In genomic region chr10:120975072-120975910, GRCh38 we compare ENCODE assay signal across 36 cellular contexts.
"Had no signal": no experiment of that assay in that cellular context is flagged by ENCODE, and none has a peak within 500 bp of the region (broad histone marks: within the 10 kb centered on the region; RNA-seq: fewer than 3 reads in every experiment).

No MANE protein-coding gene starts in this region.

- H3K4me1 Mint-ChIP-seq: activated B cell treated with CpG ODN at 0.5 μM for 24 hours; activated CD4-positive, alpha-beta T cell treated with anti-CD3 and anti-CD28 coated beads, Interleukin-2, amount 10 ng/mL, durations not matched to agents 24 days and 14 days; activated T-helper 17 cell treated with anti-CD3 and anti-CD28 coated beads, Interleukin-2, amount 50 U/mL, for 72 hours had no signal

- H3K4me1 ChIP-seq: breast epithelium had no signal

- DNase-seq: activated B cell treated with CpG ODN at 0.5 μM for 24 hours; activated CD4-positive, alpha-beta memory T cell treated with anti-CD3 and anti-CD28 coated beads for 36 hours; activated CD4-positive, alpha-beta T cell treated with anti-CD3 and anti-CD28 coated beads for 4 hours; activated CD4-positive, alpha-beta T cell treated with anti-CD3 and anti-CD28 coated beads, Interleukin-2, amount 10 ng/mL, durations not matched to agents 24 days and 14 days; activated CD4-positive, alpha-beta T cell treated with anti-CD3 and anti-CD28 coated beads, Interleukin-2, amount 50 U/mL, for 1 hour; activated CD4-positive, alpha-beta T cell treated with anti-CD3 and anti-CD28 coated beads, Interleukin-2, amount 50 U/mL, for 4 hours; activated CD4-positive, CD25-positive, alpha-beta regulatory T cell treated with anti-CD3 and anti-CD28 coated beads, Interleukin-2, amount 50 U/mL, for 72 hours; activated CD8-positive, alpha-beta memory T cell treated with anti-CD3 and anti-CD28 coated beads, Interleukin-2, amount 50 U/mL, for 4 hours; activated CD8-positive, alpha-beta T cell treated with anti-CD3 and anti-CD28 coated beads for 36 hours; activated effector memory CD4-positive, alpha-beta T cell treated with anti-CD3 and anti-CD28 coated beads, Interleukin-2, amount 50 U/mL, for 16 hours; activated gamma-delta T cell treated with Interleukin-2 at 50 U/mL for 16 hours; activated naive CD4-positive, alpha-beta T cell; activated naive CD4-positive, alpha-beta T cell treated with anti-CD3 and anti-CD28 coated beads for 36 hours; activated naive CD4-positive, alpha-beta T cell treated with anti-CD3 and anti-CD28 coated beads, Interleukin-2, amount 50 U/mL, for 16 hours; activated naive CD8-positive, alpha-beta T cell treated with anti-CD3 and anti-CD28 coated beads for 36 hours; activated T-cell treated with anti-CD3 and anti-CD28 coated beads for 4 hours; activated T-cell treated with anti-CD3 and anti-CD28 coated beads, Interleukin-2, amount 50 U/mL, for 1 hour; activated T-cell treated with anti-CD3 and anti-CD28 coated beads, Interleukin-2, amount 50 U/mL, for 4 hours; activated T-cell treated with anti-CD3 and anti-CD28 coated beads, Interleukin-2, amount 50 U/mL, for 72 hours; amniotic stem cell; aorta; body of pancreas; brain microvascular endothelial cell; caudate nucleus; cerebellar nuclear complex; T-helper 1 cell; T-helper 2 cell; T-helper 9 cell had no signal

- H3K36me3 ChIP-seq: brain microvascular endothelial cell, breast epithelium had no signal

- H3K9me3 ChIP-seq: body of pancreas had no signal

- H3K36me3 Mint-ChIP-seq: activated CD4-positive, alpha-beta memory T cell treated with anti-CD3 and anti-CD28 coated beads for 36 hours; activated naive CD8-positive, alpha-beta T cell treated with anti-CD3 and anti-CD28 coated beads for 36 hours had no signal

- H3K27ac ChIP-seq: body of pancreas, brain microvascular endothelial cell, breast epithelium, VCaP had no signal

- H3K9me3 Mint-ChIP-seq: activated B cell treated with CpG ODN at 0.5 μM for 24 hours; activated CD4-positive, alpha-beta memory T cell treated with anti-CD3 and anti-CD28 coated beads for 36 hours; activated CD4-positive, alpha-beta T cell treated with anti-CD3 and anti-CD28 coated beads, Interleukin-2, amount 10 ng/mL, durations not matched to agents 24 days and 14 days; activated T-cell treated with anti-CD3 and anti-CD28 coated beads, Interleukin-2, amount 50 U/mL, for 4 hours; activated T-helper 1 cell treated with anti-CD3 and anti-CD28 coated beads, Interleukin-12 subunit alpha, Interleukin-12 subunit beta, Interleukin-2, Interleukin-4 antibody, amounts not matched to agents 30 ng/mL and 10 ng/mL and 1 ng/mL, durations not matched to agents 14 hours and 24 hours and 36 hours; central memory CD8-positive, alpha-beta T cell; T-helper 2 cell treated with Interferon-gamma antibody and Interleukin-4, amounts not matched to agents 5 μg/mL and 100 μg/mL, for 36 hours had no signal

- H3K4me3 ChIP-seq: body of pancreas, breast epithelium had no signal

- H3K4me3 Mint-ChIP-seq: activated B cell treated with CpG ODN at 0.5 μM for 24 hours; activated CD4-positive, alpha-beta memory T cell treated with anti-CD3 and anti-CD28 coated beads for 36 hours; activated CD4-positive, alpha-beta T cell treated with anti-CD3 and anti-CD28 coated beads, Interleukin-2, amount 10 ng/mL, durations not matched to agents 24 days and 14 days; activated CD8-positive, alpha-beta T cell treated with anti-CD3 and anti-CD28 coated beads for 36 hours; activated naive CD4-positive, alpha-beta T cell treated with anti-CD3 and anti-CD28 coated beads for 36 hours; activated naive CD8-positive, alpha-beta T cell treated with anti-CD3 and anti-CD28 coated beads for 36 hours; activated T-cell treated with anti-CD3 and anti-CD28 coated beads, Interleukin-2, amount 50 U/mL, for 4 hours; activated T-cell treated with anti-CD3 and anti-CD28 coated beads, Interleukin-2, amount 50 U/mL, for 72 hours; activated T-helper 1 cell treated with anti-CD3 and anti-CD28 coated beads, Interleukin-12 subunit alpha, Interleukin-12 subunit beta, Interleukin-2, Interleukin-4 antibody, amounts not matched to agents 30 ng/mL and 10 ng/mL and 1 ng/mL, durations not matched to agents 14 hours and 24 hours and 36 hours; activated T-helper 17 cell treated with anti-CD3 and anti-CD28 coated beads, Interleukin-2, amount 50 U/mL, for 72 hours; central memory CD8-positive, alpha-beta T cell; T-helper 1 cell treated with Interleukin-12 subunit alpha and Interleukin-12 subunit beta and Interleukin-4 antibody, amounts not matched to agents 30 μg/mL and 1 μg/mL, for 36 hours; T-helper 2 cell treated with Interferon-gamma antibody and Interleukin-4, amounts not matched to agents 5 μg/mL and 100 μg/mL, for 36 hours had no signal

- H3K27ac Mint-ChIP-seq: activated B cell treated with CpG ODN at 0.5 μM for 24 hours; activated CD4-positive, alpha-beta memory T cell treated with anti-CD3 and anti-CD28 coated beads for 36 hours; activated CD4-positive, alpha-beta T cell treated with anti-CD3 and anti-CD28 coated beads, Interleukin-2, amount 10 ng/mL, durations not matched to agents 24 days and 14 days; activated CD8-positive, alpha-beta T cell treated with anti-CD3 and anti-CD28 coated beads for 36 hours; activated naive CD4-positive, alpha-beta T cell treated with anti-CD3 and anti-CD28 coated beads for 36 hours; activated naive CD4-positive, alpha-beta T cell treated with anti-CD3 and anti-CD28 coated beads, Interleukin-2, amount 50 U/mL, for 72 hours; activated T-cell treated with anti-CD3 and anti-CD28 coated beads, Interleukin-2, amount 50 U/mL, for 72 hours; activated T-helper 1 cell treated with anti-CD3 and anti-CD28 coated beads, Interleukin-12 subunit alpha, Interleukin-12 subunit beta, Interleukin-2, Interleukin-4 antibody, amounts not matched to agents 30 ng/mL and 10 ng/mL and 1 ng/mL, durations not matched to agents 14 hours and 24 hours and 36 hours; activated T-helper 17 cell treated with anti-CD3 and anti-CD28 coated beads, Interleukin-2, amount 50 U/mL, for 72 hours; T-helper 1 cell treated with Interleukin-12 subunit alpha and Interleukin-12 subunit beta and Interleukin-4 antibody, amounts not matched to agents 30 μg/mL and 1 μg/mL, for 36 hours; T-helper 2 cell treated with Interferon-gamma antibody and Interleukin-4, amounts not matched to agents 5 μg/mL and 100 μg/mL, for 36 hours had no signal
